31 cellular contexts compared by ENCODE assay signal in the genomic region with DNA sequence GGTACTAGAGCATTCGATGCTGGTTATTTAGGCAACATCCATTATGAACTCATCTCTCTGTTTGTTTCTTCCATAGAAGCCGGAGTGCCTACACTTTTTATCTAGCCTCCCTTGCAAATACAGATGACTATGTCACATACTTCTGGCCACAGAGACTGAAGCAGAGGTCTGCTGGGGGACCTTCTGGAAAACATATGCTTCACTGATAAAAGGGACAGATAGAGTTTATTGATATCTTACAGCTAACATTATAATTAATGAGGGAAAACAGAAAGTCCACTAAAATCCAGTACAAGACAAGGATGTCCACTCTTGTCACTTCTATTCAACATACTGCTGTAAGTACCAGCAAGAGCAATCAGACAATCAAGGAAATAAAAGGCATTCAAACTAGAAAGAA.
DNase-seq lines count a peak whose midpoint lies in the region; ATAC-seq and TF ChIP-seq lines count a peak whose summit lies in the region.
"Had no signal": no experiment of that assay in that cellular context is flagged by ENCODE, and none has a peak within 500 bp of the region (broad histone marks: within the 10 kb centered on the region; RNA-seq: fewer than 3 reads in every experiment).

No MANE protein-coding gene starts in this region.

- H3K27ac ChIP-seq in SK-N-SH (ENCODE audit: low read depth in 2 of 2, low read length in 1 of 2) (peak overlapping the region in 1 of 2 experiments; percentile 84; a peak in 2 of 4 replicates), smooth muscle cell (ENCODE audit: low read depth) (peak overlapping the region; percentile 99), right atrium auricular region (no peak overlapping the region)
- H3K27ac ChIP-seq: 22Rv1; A549; BLaER1; BLaER1 treated with 17β-estradiol and CSF1 and Interleukin-3, amounts not matched to agents 10 nM and 100 nM; C4-2B had no signal

- POLR2A ChIA-PET in SK-N-SH (lab: Yijun Ruan, JAX), result no interaction called here

- ATAC-seq in SK-N-SH treated with all-trans-retinoic acid at 6 μM for 48 hours, result no peak
- no peak for ATAC-seq in HG03025 (IDR thresholded peaks at IDR 0.05; ENCODE audit: low FRiP score, unreplicated experiment)
- ATAC-seq: A549; CD8-positive, alpha-beta T cell had no signal

- peak; percentile 38 for DNase-seq in SK-N-SH
- no peak for DNase-seq in smooth muscle cell (lab: John Stamatoyannopoulos, UW; ENCODE audit: unreplicated experiment)
- DNase-seq in right atrium auricular region (ENCODE audit: low spot score), result no peak
- no peak for DNase-seq in hypothalamus (lab: John Stamatoyannopoulos, UW)
- DNase-seq: 8988T; ACHN; AML-193; BE2C; C1 segment of cervical spinal cord; Caco-2; Calu3; CD4-positive, alpha-beta memory T cell; CD4-positive, alpha-beta T cell; CD4-positive, CD25-positive, alpha-beta regulatory T cell; CD8-positive, alpha-beta memory T cell; CD8-positive, alpha-beta T cell; COR-L47; DMS 273 treated with DMSO at 0.1 percent for 48 hours; DMS153; DMS53; DMS79; DMS79 treated with DMSO at 0.1 percent for 48 hours; DND-41; EL had no signal

- H3K9me3 ChIP-seq in SK-N-SH (no peaks in the 10 kb centered on the region), smooth muscle cell (replicated peaks; ENCODE audit: low read depth) (no peaks in the 10 kb centered on the region), right atrium auricular region (peaks cover 0 to 5% of the 10 kb centered on the region in 2 donors)
- H3K9me3 ChIP-seq: A549; BE2C; BLaER1; BLaER1 treated with 17β-estradiol and CSF1 and Interleukin-3, amounts not matched to agents 10 nM and 100 nM; Caco-2 had no signal

- H3K4me3 ChIP-seq in SK-N-SH (ENCODE audit: low read depth in 2 of 2, low read length in 1 of 2), result no peak overlapping the region
- no peak overlapping the region for H3K4me3 ChIP-seq in smooth muscle cell
- H3K4me3 ChIP-seq in right atrium auricular region, result no peak overlapping the region
- H3K4me3 ChIP-seq: A549; BLaER1; BLaER1 treated with 17β-estradiol and CSF1 and Interleukin-3, amounts not matched to agents 10 nM and 100 nM had no signal

- peaks cover 22% of the 10 kb centered on the region for H3F3A ChIP-seq in SK-N-SH (replicated peaks; ENCODE audit: insufficient read depth)
- H3F3A ChIP-seq in smooth muscle cell (ENCODE audit: low read depth), result peaks cover 23% of the 10 kb centered on the region

- CTCF ChIA-PET in SK-N-SH (lab: Yijun Ruan, JAX), result interaction anchor here (1.2 to 1.9 kb wide), 4 partner anchors 13 to 273 kb away, joined by 3 to 5 read pairs (median 4); no protein-coding TSS in a partner anchor

- 26% methylated on average over 2 of the region's 2 CpGs for WGBS in SK-N-SH (ENCODE audit: low lambda C conversion rate)
- WGBS in smooth muscle cell (ENCODE audit: low lambda C conversion rate), result 7% methylated on average over 2 of the region's 2 CpGs

- no peak overlapping the region for H3K9ac ChIP-seq in SK-N-SH
- H3K9ac ChIP-seq in smooth muscle cell (ENCODE audit: low read depth), result no peak overlapping the region
- H3K9ac ChIP-seq: BLaER1; BLaER1 treated with 17β-estradiol and CSF1 and Interleukin-3, amounts not matched to agents 10 nM and 100 nM had no signal

- H3K9me2 ChIP-seq in SK-N-SH, result no peaks in the 10 kb centered on the region

- peak in 1 of 2 experiments; percentile 93; a peak in 2 of 4 replicates for TF ChIP-seq EP300 in SK-N-SH (IDR thresholded peaks at IDR 0.05; ENCODE audit: borderline replicate concordance in 1 of 2, low read depth in 1 of 2, low read length in 1 of 2)

- peak; percentile 31; the same call in 1 of the 2 replicates for TF ChIP-seq RAD21 in SK-N-SH (IDR thresholded peaks at IDR 0.05; ENCODE audit: low read length)

- H3K27me3 ChIP-seq in SK-N-SH (ENCODE audit: insufficient read depth), result no peaks in the 10 kb centered on the region
- H3K27me3 ChIP-seq in smooth muscle cell (ENCODE audit: low read depth), result no peaks in the 10 kb centered on the region
- no peaks in the 10 kb centered on the region for H3K27me3 ChIP-seq in right atrium auricular region
- H3K27me3 ChIP-seq: BE2C; BLaER1; BLaER1 treated with 17β-estradiol and CSF1 and Interleukin-3, amounts not matched to agents 10 nM and 100 nM had no signal

- H3K4me2 ChIP-seq in SK-N-SH, result no peak overlapping the region
- peak overlapping the region; percentile 37 for H3K4me2 ChIP-seq in smooth muscle cell
- H3K4me2 ChIP-seq: A549; BLaER1; BLaER1 treated with 17β-estradiol and CSF1 and Interleukin-3, amounts not matched to agents 10 nM and 100 nM had no signal

- H3K4me1 ChIP-seq in SK-N-SH (ENCODE audit: control insufficient read depth in 1 of 2, insufficient read depth in 2 of 2, low read depth in 1 of 2, low read length in 1 of 2) (peaks cover 13 to 14% of the 10 kb centered on the region in 2 experiments), smooth muscle cell (ENCODE audit: low read depth) (peaks cover 16% of the 10 kb centered on the region), right atrium auricular region (no peaks in the 10 kb centered on the region)
- H3K4me1 ChIP-seq: BLaER1 had no signal

- H4K20me1 ChIP-seq in SK-N-SH (ENCODE audit: insufficient read depth) (no peaks in the 10 kb centered on the region), smooth muscle cell (ENCODE audit: low read depth) (no peaks in the 10 kb centered on the region)
- H4K20me1 ChIP-seq: BLaER1; BLaER1 treated with 17β-estradiol and CSF1 and Interleukin-3, amounts not matched to agents 10 nM and 100 nM had no signal

- H2AFZ ChIP-seq in SK-N-SH (ENCODE audit: low read depth) (no peak overlapping the region), smooth muscle cell (ENCODE audit: low read depth) (no peak overlapping the region)

- no peak for TF ChIP-seq CTCF in SK-N-SH (IDR thresholded peaks at IDR 0.05)
- TF ChIP-seq CTCF in smooth muscle cell (IDR thresholded peaks at IDR 0.05; ENCODE audit: borderline replicate concordance, insufficient read depth, poor library complexity, severe bottlenecking), result no peak
- no peak for TF ChIP-seq CTCF in right atrium auricular region (IDR thresholded peaks at IDR 0.05)

- no peaks in the 10 kb centered on the region for H3K79me2 ChIP-seq in SK-N-SH (ENCODE audit: insufficient read depth)
- H3K79me2 ChIP-seq in smooth muscle cell (ENCODE audit: low read depth), result no peaks in the 10 kb centered on the region

- no peaks in the 10 kb centered on the region for H3K36me3 ChIP-seq in SK-N-SH (replicated peaks in 1 of 2; ENCODE audit: control insufficient read depth in 1 of 2, insufficient read depth in 2 of 2, low read length in 1 of 2)
- H3K36me3 ChIP-seq in smooth muscle cell (ENCODE audit: low read depth), result no peaks in the 10 kb centered on the region
- no peaks in the 10 kb centered on the region for H3K36me3 ChIP-seq in right atrium auricular region
- H3K36me3 ChIP-seq: BE2C; BLaER1; BLaER1 treated with 17β-estradiol and CSF1 and Interleukin-3, amounts not matched to agents 10 nM and 100 nM had no signal

TF ChIP-seq in SK-N-SH, 30 proteins besides CTCF, POLR2A, EP300 and RAD21 (continues in another document):
- TF ChIP-seq EZH2phosphoT487 (IDR thresholded peaks at IDR 0.05; ENCODE audit: borderline replicate concordance, low read depth) (no peak), TCF12 (IDR thresholded peaks at IDR 0.05) (peak; percentile 51), SMC3 (IDR thresholded peaks at IDR 0.05; ENCODE audit: low read depth, low read length) (no peak), RCOR1 (IDR thresholded peaks at IDR 0.05; ENCODE audit: low read length) (peak; percentile 94), TAF1 (IDR thresholded peaks at IDR 0.05; ENCODE audit: borderline replicate concordance, low read depth, low read length) (no peak), YY1 (IDR thresholded peaks at IDR 0.05; ENCODE audit: low read depth) (no peak)
- TF ChIP-seq, protein P1, sequence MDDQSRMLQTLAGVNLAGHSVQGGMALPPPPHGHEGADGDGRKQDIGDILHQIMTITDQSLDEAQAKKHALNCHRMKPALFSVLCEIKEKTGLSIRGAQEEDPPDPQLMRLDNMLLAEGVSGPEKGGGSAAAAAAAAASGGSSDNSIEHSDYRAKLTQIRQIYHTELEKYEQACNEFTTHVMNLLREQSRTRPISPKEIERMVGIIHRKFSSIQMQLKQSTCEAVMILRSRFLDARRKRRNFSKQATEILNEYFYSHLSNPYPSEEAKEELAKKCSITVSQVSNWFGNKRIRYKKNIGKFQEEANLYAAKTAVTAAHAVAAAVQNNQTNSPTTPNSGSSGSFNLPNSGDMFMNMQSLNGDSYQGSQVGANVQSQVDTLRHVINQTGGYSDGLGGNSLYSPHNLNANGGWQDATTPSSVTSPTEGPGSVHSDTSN (IDR thresholded peaks at IDR 0.05), result no peak

TF ChIP-seq in SK-N-SH treated with all-trans-retinoic acid at 6 μM for 48 hours, 23 proteins besides CTCF, POLR2A, EP300 and RAD21 (continues in another document):
- TF ChIP-seq, protein P2, sequence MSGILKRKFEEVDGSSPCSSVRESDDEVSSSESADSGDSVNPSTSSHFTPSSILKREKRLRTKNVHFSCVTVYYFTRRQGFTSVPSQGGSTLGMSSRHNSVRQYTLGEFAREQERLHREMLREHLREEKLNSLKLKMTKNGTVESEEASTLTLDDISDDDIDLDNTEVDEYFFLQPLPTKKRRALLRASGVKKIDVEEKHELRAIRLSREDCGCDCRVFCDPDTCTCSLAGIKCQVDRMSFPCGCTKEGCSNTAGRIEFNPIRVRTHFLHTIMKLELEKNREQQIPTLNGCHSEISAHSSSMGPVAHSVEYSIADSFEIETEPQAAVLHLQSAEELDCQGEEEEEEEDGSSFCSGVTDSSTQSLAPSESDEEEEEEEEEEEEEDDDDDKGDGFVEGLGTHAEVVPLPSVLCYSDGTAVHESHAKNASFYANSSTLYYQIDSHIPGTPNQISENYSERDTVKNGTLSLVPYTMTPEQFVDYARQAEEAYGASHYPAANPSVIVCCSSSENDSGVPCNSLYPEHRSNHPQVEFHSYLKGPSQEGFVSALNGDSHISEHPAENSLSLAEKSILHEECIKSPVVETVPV (CRISPR knock-in tag; IDR thresholded peaks at IDR 0.05), result no peak
